8 cellular contexts compared by ENCODE assay signal in the genomic region with DNA sequence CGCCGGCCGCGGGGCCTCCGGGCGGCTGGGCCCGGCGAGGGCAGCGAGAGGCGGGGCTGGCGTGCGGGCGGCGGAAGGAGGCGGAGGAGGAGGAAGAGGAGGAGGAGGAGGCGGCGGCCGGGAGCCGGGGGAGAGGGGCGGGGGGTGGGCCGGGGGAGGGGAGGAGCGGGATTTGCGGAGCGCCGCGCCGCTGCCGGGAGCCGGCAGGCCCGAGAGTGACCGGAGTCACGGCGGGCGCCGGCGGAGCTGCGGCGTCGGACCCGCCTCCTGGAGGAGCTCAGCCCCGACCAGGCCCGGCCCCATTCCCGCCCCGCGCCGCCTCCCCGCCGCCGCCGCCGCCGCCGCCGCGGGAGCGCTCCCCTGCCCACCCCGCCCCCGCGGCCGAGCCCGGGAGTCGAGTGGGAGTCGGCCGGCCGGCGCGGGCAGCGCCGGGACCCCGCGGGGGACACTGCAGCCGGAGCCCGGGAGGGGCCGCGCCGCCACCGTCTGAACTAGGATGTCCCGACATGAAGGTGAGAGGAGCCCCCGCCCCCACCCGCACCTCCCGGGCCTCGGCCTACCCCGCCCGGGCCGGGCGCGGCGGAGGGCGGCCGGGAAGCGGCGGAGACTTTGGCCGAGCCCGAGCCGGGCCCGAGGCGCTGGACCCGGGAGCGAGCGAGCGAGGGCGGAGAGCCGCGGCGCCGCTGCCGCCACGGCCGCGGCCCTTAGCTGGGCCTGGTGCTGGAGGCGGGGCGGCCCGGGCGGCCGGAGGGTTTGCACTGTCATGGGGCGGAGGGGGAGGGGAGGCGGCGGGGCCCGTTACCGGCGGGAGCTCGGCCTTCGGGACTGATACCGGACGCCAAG. TPM values are rescaled to one million over a fixed set of nuclear protein-coding genes. Genes with fewer than 3 reads are reported as not detected.
A peak's percentile ranks its signal among the peaks of the same experiment; 100 is the strongest.
DNase-seq lines count a peak whose midpoint lies in the region; ATAC-seq lines count a peak whose summit lies in the region.

Gene KCMF1, plus strand, starts transcription at position 206 of the 843 bp plus-strand sequence. Its CDS starts 291 bp downstream, at position 497.

- peaks cover 36% of the 10 kb centered on the region for H3K36me3 Mint-ChIP-seq in activated CD4-positive, alpha-beta T cell treated with anti-CD3 and anti-CD28 coated beads, Interleukin-2, amount 10 ng/mL, durations not matched to agents 24 days and 14 days (ENCODE audit: low read depth)

- peak within 1 kb of the TSS; percentile 100 for H3K27ac Mint-ChIP-seq in activated CD4-positive, alpha-beta T cell treated with anti-CD3 and anti-CD28 coated beads, Interleukin-2, amount 10 ng/mL, durations not matched to agents 24 days and 14 days

- peak; percentile 34 for DNase-seq in NCI-H2196 (lab: John Stamatoyannopoulos, UW; ENCODE audit: unreplicated experiment)
- no peak for DNase-seq in NCI-H2196 treated with DMSO at 0.1 percent for 48 hours (lab: John Stamatoyannopoulos, UW; ENCODE audit: unreplicated experiment)
- DNase-seq in NCI-H2171 (lab: John Stamatoyannopoulos, UW), result peak; percentile 43
- peak; percentile 92 for DNase-seq in activated CD4-positive, alpha-beta T cell treated with anti-CD3 and anti-CD28 coated beads, Interleukin-2, amount 10 ng/mL, durations not matched to agents 24 days and 14 days
- DNase-seq in stimulated activated CD4-positive, alpha-beta T cell treated with anti-CD3 and anti-CD28 coated beads, Interleukin-1b, Interleukin-23, amount 100 ng/mL, for 24 hours (ENCODE audit: low read depth in 4 of 4, low spot score in 1 of 4), result peak; percentile 36 to 71 (median 57)

- peak; percentile 47 for ATAC-seq in HG02763 (IDR thresholded peaks at IDR 0.05; ENCODE audit: unreplicated experiment)

- no peaks in the 10 kb centered on the region for H3K27me3 ChIP-seq in layer of hippocampus (ENCODE audit: control insufficient read depth, insufficient read depth, low read length)

- intact Hi-C loops in activated CD4-positive, alpha-beta T cell treated with anti-CD3 and anti-CD28 coated beads, Interleukin-2, amount 10 ng/mL, durations not matched to agents 24 days and 14 days (cut with micrococcal nuclease), result loop anchor here (1.0 to 2.0 kb wide), 3 partner anchors 32 to 46 kb away; no protein-coding TSS in a partner anchor

- H3K4me1 Mint-ChIP-seq in activated CD4-positive, alpha-beta T cell treated with anti-CD3 and anti-CD28 coated beads, Interleukin-2, amount 10 ng/mL, durations not matched to agents 24 days and 14 days, result peaks cover 35% of the 10 kb centered on the region

- H3K27ac ChIP-seq in cingulate gyrus (ENCODE audit: low read depth, low read length) (peak within 1 kb of the TSS; percentile 77), layer of hippocampus (ENCODE audit: low read depth, low read length) (peak within 1 kb of the TSS; percentile 87)

- H3K9me3 Mint-ChIP-seq in activated CD4-positive, alpha-beta T cell treated with anti-CD3 and anti-CD28 coated beads, Interleukin-2, amount 10 ng/mL, durations not matched to agents 24 days and 14 days, result no peaks in the 10 kb centered on the region

- no peaks in the 10 kb centered on the region for H3K27me3 Mint-ChIP-seq in activated CD4-positive, alpha-beta T cell treated with anti-CD3 and anti-CD28 coated beads, Interleukin-2, amount 10 ng/mL, durations not matched to agents 24 days and 14 days

- H3K4me3 Mint-ChIP-seq in activated CD4-positive, alpha-beta T cell treated with anti-CD3 and anti-CD28 coated beads, Interleukin-2, amount 10 ng/mL, durations not matched to agents 24 days and 14 days, result peak within 1 kb of the TSS; percentile 95

RNA-seq across cellular contexts. Expression of gene KCMF1, which starts in this region (rescaled TPM):
- total RNA-seq in activated CD4-positive, alpha-beta T cell treated with anti-CD3 and anti-CD28 coated beads, Interleukin-2, amount 10 ng/mL, durations not matched to agents 24 days and 14 days, result 98.1 and 101 TPM in 2 replicates
